14 cellular contexts compared by ENCODE assay signal in the genomic region with DNA sequence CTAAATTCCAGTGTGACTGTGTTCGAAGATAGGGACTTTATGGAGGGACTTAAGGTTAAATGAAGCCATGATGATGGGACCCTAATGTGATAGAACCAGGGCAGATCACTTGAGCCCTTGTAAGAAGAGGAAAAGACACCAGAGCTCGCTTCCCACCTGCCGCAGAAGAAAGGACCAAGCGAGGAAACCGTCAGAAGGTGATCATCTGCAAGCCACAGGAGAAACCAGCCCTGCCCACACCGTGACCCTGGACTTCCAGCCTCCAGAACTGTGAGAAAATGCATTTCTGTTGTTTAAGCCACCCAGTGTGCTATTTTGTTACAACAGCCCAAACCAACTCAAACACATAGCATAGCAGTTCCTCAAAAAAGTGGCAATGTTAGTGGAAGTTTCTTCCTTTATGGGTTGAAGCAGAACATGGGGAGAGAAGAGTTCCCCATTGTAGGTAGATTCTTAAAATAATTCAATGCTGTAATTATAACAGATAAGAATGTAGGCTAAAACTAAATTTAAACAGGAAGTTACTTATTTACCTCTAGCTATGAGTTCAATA.
DNase-seq lines count a peak whose midpoint lies in the region; ATAC-seq and TF ChIP-seq lines count a peak whose summit lies in the region.
"Had no signal": no experiment of that assay in that cellular context is flagged by ENCODE, and none has a peak within 500 bp of the region (broad histone marks: within the 10 kb centered on the region; RNA-seq: fewer than 3 reads in every experiment).

No MANE protein-coding gene starts in this region.

- intact Hi-C loops in CD14-positive monocyte (cut with micrococcal nuclease), result no loop called here

- H3K27ac ChIP-seq in HL-60 (replicated peaks), result no peak overlapping the region
- H3K27ac ChIP-seq in effector memory CD4-positive, alpha-beta T cell (ENCODE audit: insufficient read depth, low read length, poor library complexity, severe bottlenecking), result no peak overlapping the region
- H3K27ac ChIP-seq: A549 had no signal

- H3K27ac Mint-ChIP-seq in CD14-positive monocyte, result peak overlapping the region in 2 of 7 donors; percentile 32 to 50
- peak overlapping the region; percentile 36 for H3K27ac Mint-ChIP-seq in activated T-helper 17 cell treated with anti-CD3 and anti-CD28 coated beads, Interleukin-2, amount 50 U/mL, for 72 hours
- H3K27ac Mint-ChIP-seq in T-helper 2 cell treated with Interferon-gamma antibody and Interleukin-4, amounts not matched to agents 5 μg/mL and 100 μg/mL, for 36 hours, result no peak overlapping the region
- H3K27ac Mint-ChIP-seq: CD4-positive, alpha-beta T cell had no signal

- peaks cover 25% of the 10 kb centered on the region for H3K4me1 Mint-ChIP-seq in CD14-positive monocyte
- peaks cover 26% of the 10 kb centered on the region for H3K4me1 Mint-ChIP-seq in activated T-helper 17 cell treated with anti-CD3 and anti-CD28 coated beads, Interleukin-2, amount 50 U/mL, for 72 hours
- H3K4me1 Mint-ChIP-seq in T-helper 2 cell treated with Interferon-gamma antibody and Interleukin-4, amounts not matched to agents 5 μg/mL and 100 μg/mL, for 36 hours (ENCODE audit: low read depth), result peaks cover 33% of the 10 kb centered on the region

- in situ Hi-C loops in ACHN (cut with HindIII; ENCODE audit: low pct_ligation_motif_present, low pct_unique_long_range_greater_than_20kb, low sequenced_read_pairs), result no loop called here

- no peaks in the 10 kb centered on the region for H3K36me3 ChIP-seq in effector memory CD4-positive, alpha-beta T cell (ENCODE audit: control insufficient read depth, insufficient read depth, low read length)

- H3K4me1 ChIP-seq in effector memory CD4-positive, alpha-beta T cell (ENCODE audit: control insufficient read depth, insufficient read depth, low read length, poor library complexity, severe bottlenecking), result no peaks in the 10 kb centered on the region

- no peaks in the 10 kb centered on the region for H3K36me3 Mint-ChIP-seq in CD14-positive monocyte
- peaks cover 6% of the 10 kb centered on the region for H3K36me3 Mint-ChIP-seq in activated T-helper 17 cell treated with anti-CD3 and anti-CD28 coated beads, Interleukin-2, amount 50 U/mL, for 72 hours (ENCODE audit: low read depth)
- no peaks in the 10 kb centered on the region for H3K36me3 Mint-ChIP-seq in T-helper 2 cell treated with Interferon-gamma antibody and Interleukin-4, amounts not matched to agents 5 μg/mL and 100 μg/mL, for 36 hours (ENCODE audit: low read depth)

- no peak overlapping the region for H3K4me3 Mint-ChIP-seq in CD14-positive monocyte
- no peak overlapping the region for H3K4me3 Mint-ChIP-seq in activated T-helper 17 cell treated with anti-CD3 and anti-CD28 coated beads, Interleukin-2, amount 50 U/mL, for 72 hours
- H3K4me3 Mint-ChIP-seq in T-helper 2 cell treated with Interferon-gamma antibody and Interleukin-4, amounts not matched to agents 5 μg/mL and 100 μg/mL, for 36 hours, result no peak overlapping the region
- H3K4me3 Mint-ChIP-seq: CD4-positive, alpha-beta T cell had no signal

- peaks cover 0 to 5% (median 4%) of the 10 kb centered on the region in 3 donors for H3K27me3 Mint-ChIP-seq in CD14-positive monocyte (ENCODE audit: low read depth in 3 of 3)
- H3K27me3 Mint-ChIP-seq in activated T-helper 17 cell treated with anti-CD3 and anti-CD28 coated beads, Interleukin-2, amount 50 U/mL, for 72 hours, result no peaks in the 10 kb centered on the region
- peaks cover 3% of the 10 kb centered on the region for H3K27me3 Mint-ChIP-seq in T-helper 2 cell treated with Interferon-gamma antibody and Interleukin-4, amounts not matched to agents 5 μg/mL and 100 μg/mL, for 36 hours (ENCODE audit: low read depth)
- H3K27me3 Mint-ChIP-seq: CD4-positive, alpha-beta T cell had no signal

- DNase-seq in CD14-positive monocyte (ENCODE audit: low spot score) (no peak), HL-60 (ENCODE audit: low read depth in 1 of 2, low spot score in 1 of 2) (peak; percentile 24 to 49), NOMO-1 (lab: John Stamatoyannopoulos, UW; ENCODE audit: unreplicated experiment in 2 of 2) (peak; percentile 6 to 20), ACHN (no peak)
- DNase-seq in T-helper 2 cell treated with Interferon-gamma antibody and Interleukin-4, amounts not matched to agents 5 μg/mL and 100 μg/mL, for 36 hours (ENCODE audit: low spot score), result no peak
- no peak for DNase-seq in effector memory CD4-positive, alpha-beta T cell
- DNase-seq: Calu3; CD4-positive, alpha-beta T cell; NCI-H1048; NCI-H69; T-helper 1 cell had no signal

- TF ChIP-seq CTCF in CD14-positive monocyte (IDR thresholded peaks at IDR 0.05), result peak; percentile 12
- no peak for TF ChIP-seq CTCF in HL-60 (IDR thresholded peaks at IDR 0.05; ENCODE audit: insufficient read depth, low read length)

- peaks cover 0 to 3% (median 1%) of the 10 kb centered on the region in 7 donors for H3K9me3 Mint-ChIP-seq in CD14-positive monocyte
- no peaks in the 10 kb centered on the region for H3K9me3 Mint-ChIP-seq in activated T-helper 17 cell treated with anti-CD3 and anti-CD28 coated beads, Interleukin-2, amount 50 U/mL, for 72 hours
- H3K9me3 Mint-ChIP-seq in T-helper 2 cell treated with Interferon-gamma antibody and Interleukin-4, amounts not matched to agents 5 μg/mL and 100 μg/mL, for 36 hours, result peaks cover 5% of the 10 kb centered on the region
- H3K9me3 Mint-ChIP-seq: CD4-positive, alpha-beta T cell had no signal

- no peak overlapping the region for H3K4me3 ChIP-seq in HL-60 (replicated peaks; ENCODE audit: insufficient read depth, low read length)
- H3K4me3 ChIP-seq in effector memory CD4-positive, alpha-beta T cell (ENCODE audit: insufficient read depth, low read depth, low read length, poor library complexity, severe bottlenecking), result no peak overlapping the region
- H3K4me3 ChIP-seq: A549 had no signal

- no peaks in the 10 kb centered on the region for H3K27me3 ChIP-seq in HL-60 (ENCODE audit: insufficient read depth, poor library complexity, severe bottlenecking)
- no peaks in the 10 kb centered on the region for H3K27me3 ChIP-seq in effector memory CD4-positive, alpha-beta T cell (replicated peaks; ENCODE audit: control insufficient read depth, insufficient read depth, low read length, poor library complexity, severe bottlenecking)

- no peaks in the 10 kb centered on the region for H3K9me3 ChIP-seq in effector memory CD4-positive, alpha-beta T cell (ENCODE audit: control insufficient read depth, low read length)
- H3K9me3 ChIP-seq: A549 had no signal

- no peak for ATAC-seq in activated T-helper 17 cell treated with anti-CD3 and anti-CD28 coated beads, Interleukin-2, amount 50 U/mL, for 72 hours (replicated peaks)
- ATAC-seq in GM21717 (IDR thresholded peaks at IDR 0.05; ENCODE audit: unreplicated experiment), result no peak
- ATAC-seq: A549 had no signal

Comparison
In these comparisons a context has a peak if more than half of its experiments do, and no peak if none do; other contexts are left out.
1. DNase-seq: peak in HL-60 (2 of 2) and NOMO-1 (2 of 2); none in CD14-positive monocyte (single experiment), ACHN (single experiment), T-helper 2 cell treated with Interferon-gamma antibody and Interleukin-4, amounts not matched to agents 5 μg/mL and 100 μg/mL, for 36 hours (single experiment) and effector memory CD4-positive, alpha-beta T cell (0 of 3).